In the genomic region with DNA sequence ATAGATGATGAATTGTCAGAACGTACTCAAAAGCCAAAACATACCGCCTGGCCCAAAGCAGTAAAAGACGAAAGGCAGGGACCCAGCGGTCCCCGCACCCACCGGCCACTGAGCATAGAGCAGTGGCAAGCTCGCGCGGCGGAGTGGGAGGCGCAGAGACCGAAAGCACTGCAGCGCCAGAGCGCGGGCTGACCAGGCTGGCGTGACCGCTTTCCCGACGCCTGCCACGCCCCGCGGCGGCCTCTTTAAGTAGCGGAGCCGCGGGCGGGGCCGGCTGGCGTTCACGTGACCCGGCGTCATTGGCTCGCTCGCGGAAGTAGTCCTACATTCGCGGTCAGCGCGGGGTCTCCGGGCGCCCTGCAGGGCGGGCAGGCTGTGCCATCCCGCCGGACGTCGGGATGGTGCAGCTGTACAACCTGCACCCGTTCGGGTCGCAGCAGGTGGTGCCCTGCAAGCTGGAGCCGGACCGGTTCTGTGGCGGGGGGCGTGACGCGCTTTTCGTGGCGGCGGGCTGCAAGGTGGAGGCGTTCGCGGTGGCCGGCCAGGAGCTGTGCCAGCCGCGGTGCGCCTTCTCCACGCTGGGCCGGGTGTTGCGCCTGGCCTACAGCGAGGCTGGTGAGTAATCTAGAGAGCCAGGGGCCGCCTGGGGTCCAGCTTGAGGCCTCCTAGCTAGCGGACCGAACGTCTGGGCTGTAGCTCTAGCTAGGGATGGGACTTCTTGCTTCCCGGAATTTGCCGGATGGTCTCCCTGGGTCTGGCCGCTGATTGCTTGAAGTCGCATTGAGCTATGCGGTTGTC, we compare ENCODE assay signal across 8 cellular contexts. TPM values are rescaled to one million over a fixed set of nuclear protein-coding genes. Genes with fewer than 3 reads are reported as not detected.
DNase-seq lines count a peak whose midpoint lies in the region; ATAC-seq and TF ChIP-seq lines count a peak whose summit lies in the region.

HPS3 (plus strand) TSS at position 313 of the 798 bp plus-strand sequence; CDS start at position 399, 86 bp downstream.

- H3K4me3 ChIP-seq in GM12865 (ENCODE audit: low read depth, low read length) (peak within 1 kb of the TSS; percentile 91), thoracic aorta (peak within 1 kb of the TSS; percentile 96)

- peaks cover 11 to 32% of the 10 kb centered on the region in 2 donors for H3K4me1 ChIP-seq in thoracic aorta (ENCODE audit: control insufficient read depth in 1 of 2, low read depth in 2 of 2)

- H3K27me3 ChIP-seq in thoracic aorta (replicated peaks; ENCODE audit: insufficient read depth), result no peaks in the 10 kb centered on the region

- no peaks in the 10 kb centered on the region for H3K9me3 Mint-ChIP-seq in activated naive CD4-positive, alpha-beta T cell treated with anti-CD3 and anti-CD28 coated beads, Interleukin-2, amount 50 U/mL, for 72 hours
- H3K9me3 Mint-ChIP-seq in osteocyte (ENCODE audit: unreplicated experiment), result no peaks in the 10 kb centered on the region

- ATAC-seq in HG02678 (IDR thresholded peaks at IDR 0.05; ENCODE audit: unreplicated experiment), result peak; percentile 92
- peak; percentile 94 to 95 for ATAC-seq in activated naive CD4-positive, alpha-beta T cell treated with anti-CD3 and anti-CD28 coated beads, Interleukin-2, amount 50 U/mL, for 72 hours
- peak; percentile 88 for ATAC-seq in thoracic aorta (ENCODE audit: insufficient number of reproducible peaks, low FRiP score, low read depth)

- H3K4me3 Mint-ChIP-seq in osteocyte (ENCODE audit: unreplicated experiment), result peak within 1 kb of the TSS; percentile 89

- peak within 1 kb of the TSS; percentile 87 to 92 for H3K27ac ChIP-seq in thoracic aorta

- no peaks in the 10 kb centered on the region for H3K27me3 Mint-ChIP-seq in osteocyte (ENCODE audit: unreplicated experiment)

- peaks cover 20 to 22% of the 10 kb centered on the region in 2 donors for H3K36me3 Mint-ChIP-seq in activated naive CD4-positive, alpha-beta T cell treated with anti-CD3 and anti-CD28 coated beads, Interleukin-2, amount 50 U/mL, for 72 hours
- H3K36me3 Mint-ChIP-seq in osteocyte (ENCODE audit: unreplicated experiment), result peaks cover 2% of the 10 kb centered on the region

- peak within 1 kb of the TSS; percentile 83 to 85 for H3K27ac Mint-ChIP-seq in activated naive CD4-positive, alpha-beta T cell treated with anti-CD3 and anti-CD28 coated beads, Interleukin-2, amount 50 U/mL, for 72 hours
- peak within 1 kb of the TSS; percentile 86 for H3K27ac Mint-ChIP-seq in osteocyte (ENCODE audit: unreplicated experiment)

- peak; percentile 93 for DNase-seq in GM12865 (ENCODE audit: low read depth)
- DNase-seq in NCI-H1105 (lab: John Stamatoyannopoulos, UW), result peak; percentile 95
- DNase-seq in SKM-1 (lab: John Stamatoyannopoulos, UW; ENCODE audit: unreplicated experiment), result peak; percentile 63
- peak; percentile 82 to 90 for DNase-seq in activated naive CD4-positive, alpha-beta T cell treated with anti-CD3 and anti-CD28 coated beads, Interleukin-2, amount 50 U/mL, for 72 hours (ENCODE audit: low spot score in 2 of 2)
- peak; percentile 92 for DNase-seq in glomerular visceral epithelial cell (ENCODE audit: extremely low spot score)
- peak; percentile 94 for DNase-seq in osteocyte (ENCODE audit: extremely low spot score, unreplicated experiment)
- peak; percentile 73 for DNase-seq in thoracic aorta (ENCODE audit: low spot score)

- TF ChIP-seq CTCF in GM12865 (IDR thresholded peaks at IDR 0.05; ENCODE audit: insufficient read depth, low read depth, low read length, missing control alignments) (no peak), osteocyte (IDR thresholded peaks at IDR 0.05) (no peak), thoracic aorta (IDR thresholded peaks at IDR 0.05) (peak; percentile 4)

- H3K9me3 ChIP-seq in thoracic aorta, result no peaks in the 10 kb centered on the region

- peaks cover 40% of the 10 kb centered on the region for H3K4me1 Mint-ChIP-seq in osteocyte (ENCODE audit: unreplicated experiment)

- H3K36me3 ChIP-seq in thoracic aorta, result no peaks in the 10 kb centered on the region

RNA-seq across cellular contexts. Expression of gene HPS3, which starts in this region (rescaled TPM):
- total RNA-seq in activated naive CD4-positive, alpha-beta T cell treated with anti-CD3 and anti-CD28 coated beads, Interleukin-2, amount 50 U/mL, for 72 hours, result 10 to 100 TPM; 22.3 to 23.2 TPM
- total RNA-seq in osteocyte (19.3 and 22.4 TPM in 2 replicates), thoracic aorta (10 to 100 TPM; 21.3 to 22.9 TPM)

Comparison
In these comparisons a context has a peak if more than half of its experiments do, and no peak if none do; other contexts are left out.
1. Peak in every context shown above with its lines: DNase-seq, ATAC-seq, H3K4me3 ChIP-seq and H3K27ac ChIP-seq.